ENCODE assay signal across 16 cellular contexts in genomic region chr18:8816805-8817204, GRCh38.
DNase-seq lines count a peak whose midpoint lies in the region; TF ChIP-seq lines count a peak whose summit lies in the region.
"Had no signal": no experiment of that assay in that cellular context is flagged by ENCODE, and none has a peak within 500 bp of the region (broad histone marks: within the 10 kb centered on the region; RNA-seq: fewer than 3 reads in every experiment).

No MANE protein-coding gene starts in this region.

- DNase-seq in AG08396 (ENCODE audit: low spot score) (peak; percentile 60), SK-N-MC (ENCODE audit: low read depth, low spot score) (peak; percentile 10), fibroblast of peridontal ligament (ENCODE audit: extremely low read depth) (peak; percentile 81), mesenchymal stem cell (peak; percentile 62), LoVo (ENCODE audit: low spot score) (no peak), hepatocyte (ENCODE audit: low spot score) (no peak), midbrain (lab: John Stamatoyannopoulos, UW) (no peak)
- no peak for DNase-seq in central memory CD4-positive, alpha-beta T cell
- DNase-seq: activated CD8-positive, alpha-beta T cell treated with anti-CD3 and anti-CD28 coated beads for 36 hours; aorta; Caco-2; effector CD8-positive, alpha-beta T cell; GF-D8; KBM-7; NCI-H1436 treated with DMSO at 0.1 percent for 48 hours had no signal

- no peaks in the 10 kb centered on the region for H3K27me3 ChIP-seq in mesenchymal stem cell (ENCODE audit: control insufficient read depth in 1 of 2, insufficient read depth in 1 of 2, low read length in 2 of 2)
- H3K27me3 ChIP-seq in hepatocyte = no peaks in the 10 kb centered on the region

- H3K4me1 ChIP-seq in mesenchymal stem cell (ENCODE audit: control insufficient read depth, insufficient read depth, low read depth, low read length) (peaks cover 9% of the 10 kb centered on the region), hepatocyte (ENCODE audit: insufficient read depth) (peaks cover 9% of the 10 kb centered on the region)

- H3K23ac ChIP-seq in mesenchymal stem cell (ENCODE audit: low read length in 2 of 2) = no peak overlapping the region

- H3K9ac ChIP-seq in SK-N-MC (ENCODE audit: insufficient read length) = no peak overlapping the region
- peak overlapping the region; percentile 3 for H3K9ac ChIP-seq in mesenchymal stem cell (ENCODE audit: low read length)

- H2BK15ac ChIP-seq in mesenchymal stem cell (ENCODE audit: low read depth, poor library complexity, severe bottlenecking) = no peak overlapping the region

- no peak overlapping the region for H3K14ac ChIP-seq in mesenchymal stem cell (ENCODE audit: low read length in 2 of 2)

- H3K79me1 ChIP-seq in mesenchymal stem cell (replicated peaks; ENCODE audit: low read length, poor library complexity, severe bottlenecking) = peaks cover 13% of the 10 kb centered on the region

- H3K9me2 ChIP-seq in hepatocyte (replicated peaks; ENCODE audit: insufficient read depth) = no peaks in the 10 kb centered on the region

- H3K4me2 ChIP-seq in mesenchymal stem cell (ENCODE audit: low read length, poor library complexity, severe bottlenecking) = no peak overlapping the region
- no peak overlapping the region for H3K4me2 ChIP-seq in hepatocyte

- H2BK120ac ChIP-seq in mesenchymal stem cell (ENCODE audit: low read depth, low read length) = no peak overlapping the region

- H4K8ac ChIP-seq in mesenchymal stem cell (ENCODE audit: low read length) = no peak overlapping the region

- H3K27ac ChIP-seq in SK-N-MC = peak overlapping the region; percentile 42; the same call in 1 of the 2 replicates
- H3K27ac ChIP-seq in mesenchymal stem cell (ENCODE audit: low read length, poor library complexity, severe bottlenecking) = peak overlapping the region; percentile 53
- H3K27ac ChIP-seq in hepatocyte = no peak overlapping the region
- H3K27ac ChIP-seq: thoracic aorta had no signal

- H3K4me3 ChIP-seq in SK-N-MC = no peak overlapping the region
- H3K4me3 ChIP-seq in mesenchymal stem cell (ENCODE audit: insufficient read depth in 1 of 2, low read depth in 1 of 2, low read length in 2 of 2) = no peak overlapping the region
- no peak overlapping the region for H3K4me3 ChIP-seq in hepatocyte
- H3K4me3 ChIP-seq: thoracic aorta had no signal

- TF ChIP-seq CTCF in hepatocyte (IDR thresholded peaks at IDR 0.05; ENCODE audit: poor library complexity) = no peak

- no peaks in the 10 kb centered on the region for H3K79me2 ChIP-seq in hepatocyte

- WGBS in mesenchymal stem cell = 58% methylated on average over 2 of the region's 2 CpGs
- 49% methylated on average over 2 of the region's 2 CpGs for WGBS in hepatocyte (ENCODE audit: low lambda C conversion rate, missing lambda C conversion rate)

- no peak overlapping the region for H3K4ac ChIP-seq in mesenchymal stem cell (ENCODE audit: low read depth in 1 of 2, low read length in 2 of 2)

- H2AK5ac ChIP-seq in mesenchymal stem cell (ENCODE audit: low read length, severe bottlenecking) = no peak overlapping the region

- H3K18ac ChIP-seq in mesenchymal stem cell (ENCODE audit: low read depth in 1 of 2, low read length in 2 of 2) = no peak overlapping the region

- no peak overlapping the region for H2BK12ac ChIP-seq in mesenchymal stem cell (ENCODE audit: low read length in 2 of 2)

- H2BK5ac ChIP-seq in mesenchymal stem cell (ENCODE audit: low read depth, low read length, poor library complexity, severe bottlenecking) = no peak overlapping the region

- no peaks in the 10 kb centered on the region for H4K20me1 ChIP-seq in hepatocyte (ENCODE audit: insufficient read depth, poor library complexity, severe bottlenecking)

- H4K91ac ChIP-seq in mesenchymal stem cell (ENCODE audit: low read length) = no peak overlapping the region

- H2AFZ ChIP-seq in mesenchymal stem cell (ENCODE audit: low read depth, low read length) = no peak overlapping the region
- no peak overlapping the region for H2AFZ ChIP-seq in hepatocyte

- H3K9me3 ChIP-seq in SK-N-MC (ENCODE audit: low read depth, low read length) = no peaks in the 10 kb centered on the region
- H3K9me3 ChIP-seq in mesenchymal stem cell (ENCODE audit: control insufficient read depth, low read length) = no peaks in the 10 kb centered on the region
- no peaks in the 10 kb centered on the region for H3K9me3 ChIP-seq in hepatocyte (ENCODE audit: low read depth)
- H3K9me3 ChIP-seq: Caco-2, thoracic aorta had no signal

- no peaks in the 10 kb centered on the region for H3K36me3 ChIP-seq in SK-N-MC (ENCODE audit: insufficient read depth, low read length)
- H3K36me3 ChIP-seq in mesenchymal stem cell (ENCODE audit: control insufficient read depth in 1 of 2, insufficient read depth in 2 of 2, low read depth in 1 of 2, low read length in 2 of 2) = peaks cover 28 to 91% of the 10 kb centered on the region in 2 experiments
- H3K36me3 ChIP-seq in hepatocyte (replicated peaks; ENCODE audit: insufficient read depth, low read depth) = no peaks in the 10 kb centered on the region
- H3K36me3 ChIP-seq: thoracic aorta had no signal

Comparison
In these comparisons a context has a peak if more than half of its experiments do, and no peak if none do; other contexts are left out.
1. DNase-seq: peak in AG08396 (single experiment), SK-N-MC (single experiment), fibroblast of peridontal ligament (single experiment) and mesenchymal stem cell (single experiment); none in LoVo (single experiment), hepatocyte (single experiment), midbrain (single experiment) and central memory CD4-positive, alpha-beta T cell (single experiment).